Comparison of ENCODE assay signal across 21 cellular contexts in genomic region chr15:70351941-70352774, GRCh38.
"Had no signal": no experiment of that assay in that cellular context is flagged by ENCODE, and none has a peak within 500 bp of the region (broad histone marks: within the 10 kb centered on the region; RNA-seq: fewer than 3 reads in every experiment).

No MANE protein-coding gene starts in this region.

- H3K27me3 ChIP-seq: testis, uterus had no signal

- H3K36me3 ChIP-seq: esophagus squamous epithelium, left ventricle myocardium inferior, uterus had no signal

- H3K27ac ChIP-seq: epithelial cell of prostate, esophagus squamous epithelium, left ventricle myocardium inferior, skin epidermis, testis, uterus, VCaP had no signal

- H3K4me3 ChIP-seq: esophagus squamous epithelium, left ventricle myocardium inferior, lung, skin epidermis, testis, uterus had no signal

- ATAC-seq: activated naive CD4-positive, alpha-beta T cell treated with anti-CD3 and anti-CD28 coated beads, Interleukin-2, amount 50 U/mL, for 72 hours; sciatic nerve; stimulated activated naive CD8-positive, alpha-beta T cell treated with anti-CD3 and anti-CD28 coated beads, Interleukin-15, Interleukin-2, amounts not matched to agents 100 U/mL and 50 U/mL, for 24 hours had no signal

- DNase-seq: activated CD4-positive, alpha-beta memory T cell treated with anti-CD3 and anti-CD28 coated beads for 36 hours; activated CD4-positive, alpha-beta T cell treated with anti-CD3 and anti-CD28 coated beads, Interleukin-2, amount 10 ng/mL, durations not matched to agents 24 days and 14 days; activated CD4-positive, CD25-positive, alpha-beta regulatory T cell treated with anti-CD3 and anti-CD28 coated beads, Interleukin-2, amount 50 U/mL, for 72 hours; activated naive CD4-positive, alpha-beta T cell; activated T-cell treated with anti-CD3 and anti-CD28 coated beads, Interleukin-2, amount 50 U/mL, for 48 hours; dermis blood vessel endothelial cell; effector CD4-positive, alpha-beta T cell; esophagus squamous epithelium; left ventricle myocardium inferior; stimulated activated CD4-positive, alpha-beta T cell treated with anti-CD3 and anti-CD28 coated beads, Interleukin-12 subunit alpha, Interleukin-12 subunit beta, amount 100 ng/mL, for 4 hours; stimulated activated CD4-positive, alpha-beta T cell treated with anti-CD3 and anti-CD28 coated beads, Interleukin-4, amount 100 ng/mL, for 1 hour; stimulated activated naive CD8-positive, alpha-beta T cell treated with anti-CD3 and anti-CD28 coated beads, Interleukin-15, Interleukin-2, amounts not matched to agents 100 U/mL and 50 U/mL, for 24 hours; T-helper 9 cell; testis; uterus had no signal

- H3K4me1 ChIP-seq: testis, uterus had no signal

- H3K9me3 ChIP-seq: esophagus squamous epithelium, left ventricle myocardium inferior, testis, uterus had no signal
